15 cellular contexts compared by ENCODE assay signal in genomic region chr1:219399446-219399845, GRCh38.
DNase-seq lines count a peak whose midpoint lies in the region; ATAC-seq and TF ChIP-seq lines count a peak whose summit lies in the region.
"Had no signal": no experiment of that assay in that cellular context is flagged by ENCODE, and none has a peak within 500 bp of the region (broad histone marks: within the 10 kb centered on the region; RNA-seq: fewer than 3 reads in every experiment).

No MANE protein-coding gene starts in this region.

- no peak overlapping the region for H2BK120ac ChIP-seq in neuronal stem cell (ENCODE audit: low read depth, low read length)

- no peaks in the 10 kb centered on the region for H3K27me3 Mint-ChIP-seq in GM23338 (ENCODE audit: insufficient read depth, low read depth, poor library complexity)
- H3K27me3 Mint-ChIP-seq: B cell had no signal

- H3K36me3 ChIP-seq in GM23338 (ENCODE audit: insufficient read depth) (no peaks in the 10 kb centered on the region), neuronal stem cell (replicated peaks in 1 of 2; ENCODE audit: control insufficient read depth in 2 of 2, insufficient read depth in 2 of 2, low read length in 2 of 2) (no peaks in the 10 kb centered on the region), upper lobe of right lung (no peaks in the 10 kb centered on the region)
- H3K36me3 ChIP-seq: BLaER1 treated with 17β-estradiol and CSF1 and Interleukin-3, amounts not matched to agents 10 nM and 100 nM had no signal

- H3K4me3 ChIP-seq in GM23338 (no peak overlapping the region), neuronal stem cell (ENCODE audit: low read length in 2 of 2) (no peak overlapping the region), upper lobe of right lung (no peak overlapping the region)
- H3K4me3 ChIP-seq: BLaER1 treated with 17β-estradiol and CSF1 and Interleukin-3, amounts not matched to agents 10 nM and 100 nM had no signal

- no peaks in the 10 kb centered on the region for H3K79me2 ChIP-seq in GM23338 (replicated peaks; ENCODE audit: insufficient read depth)

- peaks cover 11% of the 10 kb centered on the region; the same call in 2 of the 3 replicates for H3K9me3 Mint-ChIP-seq in GM23338

- no peak overlapping the region for H4K8ac ChIP-seq in neuronal stem cell (ENCODE audit: low read depth, low read length)

- H3K27me3 ChIP-seq in GM23338 (ENCODE audit: insufficient read depth) (no peaks in the 10 kb centered on the region), neuronal stem cell (ENCODE audit: control insufficient read depth in 3 of 3, insufficient read depth in 3 of 3, low read depth in 1 of 3, low read length in 3 of 3) (no peaks in the 10 kb centered on the region), upper lobe of right lung (no peaks in the 10 kb centered on the region)
- H3K27me3 ChIP-seq: BLaER1 treated with 17β-estradiol and CSF1 and Interleukin-3, amounts not matched to agents 10 nM and 100 nM had no signal

- no peaks in the 10 kb centered on the region for H3K36me3 Mint-ChIP-seq in GM23338 (ENCODE audit: low read depth)
- H3K36me3 Mint-ChIP-seq: CD8-positive, alpha-beta T cell had no signal

- no peak overlapping the region for H4K91ac ChIP-seq in neuronal stem cell (ENCODE audit: low read depth, low read length, poor library complexity)

- no peak overlapping the region for H3K4ac ChIP-seq in neuronal stem cell (ENCODE audit: low read length)

- ATAC-seq in GM23338 (no peak), esophagus mucosa (peak; percentile 18), upper lobe of right lung (peak; percentile 29)
- ATAC-seq: CD8-positive, alpha-beta T cell had no signal

- no peak overlapping the region for H3K27ac ChIP-seq in GM23338 (ENCODE audit: low read depth)
- H3K27ac ChIP-seq in neuronal stem cell (replicated peaks; ENCODE audit: low read length), result no peak overlapping the region
- H3K27ac ChIP-seq in upper lobe of right lung, result no peak overlapping the region
- H3K27ac ChIP-seq: BLaER1 treated with 17β-estradiol and CSF1 and Interleukin-3, amounts not matched to agents 10 nM and 100 nM; HL-60 had no signal

- H3K4me3 Mint-ChIP-seq in GM23338, result no peak overlapping the region
- H3K4me3 Mint-ChIP-seq: B cell; CD8-positive, alpha-beta T cell had no signal

- 0 out of 2 replicates have a peak, but pooled peaks cover 3% of the 10 kb centered on the region for H3K9me2 ChIP-seq in GM23338 (ENCODE audit: insufficient read depth)

- H2AFZ ChIP-seq in GM23338 (no peak overlapping the region), neuronal stem cell (ENCODE audit: low read length) (no peak overlapping the region)

- no peaks in the 10 kb centered on the region for H3K79me1 ChIP-seq in neuronal stem cell (ENCODE audit: low read depth, low read length)

- intact Hi-C loops in upper lobe of right lung (cut with DNase I), result no loop called here

- no CpG with 5 or more reads among the region's 5 CpGs for WGBS in neuronal stem cell (ENCODE audit: extremely low coverage in 2 of 2, insufficient read length in 2 of 2, insufficient replicate concordance in 1 of 2), 2 donors

- H2BK5ac ChIP-seq in neuronal stem cell (ENCODE audit: low read length), result no peak overlapping the region

- no peak overlapping the region for H2BK12ac ChIP-seq in neuronal stem cell (ENCODE audit: low read length)

- H4K20me1 ChIP-seq in GM23338 (replicated peaks; ENCODE audit: insufficient read depth), result no peaks in the 10 kb centered on the region
- H4K20me1 ChIP-seq: BLaER1 treated with 17β-estradiol and CSF1 and Interleukin-3, amounts not matched to agents 10 nM and 100 nM had no signal

- no peak overlapping the region for H3K23ac ChIP-seq in neuronal stem cell (ENCODE audit: low read depth, low read length, poor library complexity)

- 0 out of 2 replicates have a peak overlapping the region, but pooled peaks have one; percentile 23 for H3K27ac Mint-ChIP-seq in GM23338
- H3K27ac Mint-ChIP-seq: B cell; CD8-positive, alpha-beta T cell had no signal

- peak overlapping the region; percentile 7 for H3K9ac ChIP-seq in neuronal stem cell (ENCODE audit: low read depth, low read length, poor library complexity)
- H3K9ac ChIP-seq: BLaER1 treated with 17β-estradiol and CSF1 and Interleukin-3, amounts not matched to agents 10 nM and 100 nM had no signal

- no peak overlapping the region for H3K14ac ChIP-seq in neuronal stem cell (ENCODE audit: low read length)

- TF ChIP-seq CTCF in GM23338 (conservative IDR thresholded peaks at IDR 0.05; ENCODE audit: low read depth in 2 of 2) (no peak), upper lobe of right lung (IDR thresholded peaks at IDR 0.05) (no peak)

- H3K18ac ChIP-seq in neuronal stem cell (ENCODE audit: low read length), result peak overlapping the region; percentile 60

- no peaks in the 10 kb centered on the region for H3F3A ChIP-seq in GM23338 (replicated peaks; ENCODE audit: low read depth)

- peaks cover 4% of the 10 kb centered on the region; the same call in 2 of the 3 replicates for H3K4me1 Mint-ChIP-seq in GM23338
- H3K4me1 Mint-ChIP-seq: B cell had no signal

- DNase-seq in GM23338 (ENCODE audit: low spot score) (no peak), neuronal stem cell (ENCODE audit: low spot score) (no peak), upper lobe of right lung (no peak), H4 (ENCODE audit: low spot score) (no peak), HuH-7.5 (ENCODE audit: low spot score) (no peak)
- DNase-seq: Calu3; CD8-positive, alpha-beta T cell; DMS79 treated with DMSO at 0.1 percent for 48 hours; GF-D8; HCEC 1CT; IMR-90 had no signal

- H3K4me2 ChIP-seq in GM23338 (no peak overlapping the region), neuronal stem cell (ENCODE audit: insufficient read depth, low read length, poor library complexity, severe bottlenecking) (no peak overlapping the region)
- H3K4me2 ChIP-seq: BLaER1 treated with 17β-estradiol and CSF1 and Interleukin-3, amounts not matched to agents 10 nM and 100 nM had no signal

- H2BK15ac ChIP-seq in neuronal stem cell (ENCODE audit: low read length), result no peak overlapping the region

- H3K9me3 ChIP-seq in neuronal stem cell (replicated peaks in 1 of 2; ENCODE audit: control insufficient read depth in 2 of 2, insufficient read depth in 1 of 2, low read depth in 1 of 2, low read length in 2 of 2) (peaks cover 0 to 9% of the 10 kb centered on the region in 2 donors), upper lobe of right lung (peaks cover 12% of the 10 kb centered on the region)

- peak overlapping the region; percentile 78 for H2AK5ac ChIP-seq in neuronal stem cell (ENCODE audit: low read depth, low read length)

- no peaks in the 10 kb centered on the region for H3K4me1 ChIP-seq in GM23338 (ENCODE audit: insufficient read depth)
- no peaks in the 10 kb centered on the region for H3K4me1 ChIP-seq in neuronal stem cell (ENCODE audit: control insufficient read depth in 2 of 2, insufficient read depth in 1 of 2, low read depth in 1 of 2, low read length in 2 of 2)
- H3K4me1 ChIP-seq in upper lobe of right lung, result peaks cover 4% of the 10 kb centered on the region
- H3K4me1 ChIP-seq: BLaER1 treated with 17β-estradiol and CSF1 and Interleukin-3, amounts not matched to agents 10 nM and 100 nM had no signal

TF ChIP-seq in GM23338, 12 proteins besides CTCF, POLR2A, EP300 and RAD21 (continues in another document):
- no peak for TF ChIP-seq STAT1 (IDR thresholded peaks at IDR 0.05; ENCODE audit: unreplicated experiment)
- TF ChIP-seq ZNF331 (CRISPR knock-in tag; IDR thresholded peaks at IDR 0.05; ENCODE audit: low read depth), result no peak
- no peak for TF ChIP-seq EZH2phosphoT487 (IDR thresholded peaks at IDR 0.05; ENCODE audit: unreplicated experiment)
- no peak for TF ChIP-seq JUNB (IDR thresholded peaks at IDR 0.05; ENCODE audit: unreplicated experiment)
